Comparison of ENCODE assay signal across 1 cellular context in the genomic region with DNA sequence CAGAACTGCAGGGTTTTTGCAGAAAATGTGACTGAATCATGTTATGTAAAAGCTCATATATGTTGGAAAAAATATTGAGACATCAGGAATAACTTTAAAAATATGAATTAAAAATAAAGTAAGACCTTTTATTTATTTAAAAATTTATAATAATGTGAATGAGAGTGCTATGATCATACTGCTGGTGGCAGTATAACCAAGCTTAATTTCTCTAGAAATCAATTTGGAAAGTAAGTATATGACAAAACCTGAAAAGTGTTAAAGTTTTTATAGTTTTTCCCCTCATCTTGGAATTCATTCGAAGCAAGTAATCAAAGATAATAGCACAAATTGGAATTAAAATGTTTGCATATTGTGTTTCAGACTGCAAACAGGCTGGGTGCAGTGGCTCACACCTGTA.
TF ChIP-seq lines count a peak whose summit lies in the region.

No MANE protein-coding gene starts in this region.

TF ChIP-seq in SK-N-SH, 30 proteins besides CTCF, POLR2A, EP300 and RAD21 (continued from another document):
- no peak for TF ChIP-seq USF2 (IDR thresholded peaks at IDR 0.05; ENCODE audit: borderline replicate concordance, low read depth, low read length)
- no peak for TF ChIP-seq RFX5 (IDR thresholded peaks at IDR 0.05; ENCODE audit: low read length)
- no peak for TF ChIP-seq PBX3 (IDR thresholded peaks at IDR 0.05)
- no peak for TF ChIP-seq TCF12 (IDR thresholded peaks at IDR 0.05)
- TF ChIP-seq SMC3 (IDR thresholded peaks at IDR 0.05; ENCODE audit: low read depth, low read length): no peak
- no peak for TF ChIP-seq POLR2AphosphoS5 (IDR thresholded peaks at IDR 0.05; ENCODE audit: low read depth, low read length)
- no peak for TF ChIP-seq RXRA (IDR thresholded peaks at IDR 0.05; ENCODE audit: borderline replicate concordance, low read depth)
- no peak for TF ChIP-seq YY1 (IDR thresholded peaks at IDR 0.05; ENCODE audit: low read depth)
- TF ChIP-seq, protein P1, sequence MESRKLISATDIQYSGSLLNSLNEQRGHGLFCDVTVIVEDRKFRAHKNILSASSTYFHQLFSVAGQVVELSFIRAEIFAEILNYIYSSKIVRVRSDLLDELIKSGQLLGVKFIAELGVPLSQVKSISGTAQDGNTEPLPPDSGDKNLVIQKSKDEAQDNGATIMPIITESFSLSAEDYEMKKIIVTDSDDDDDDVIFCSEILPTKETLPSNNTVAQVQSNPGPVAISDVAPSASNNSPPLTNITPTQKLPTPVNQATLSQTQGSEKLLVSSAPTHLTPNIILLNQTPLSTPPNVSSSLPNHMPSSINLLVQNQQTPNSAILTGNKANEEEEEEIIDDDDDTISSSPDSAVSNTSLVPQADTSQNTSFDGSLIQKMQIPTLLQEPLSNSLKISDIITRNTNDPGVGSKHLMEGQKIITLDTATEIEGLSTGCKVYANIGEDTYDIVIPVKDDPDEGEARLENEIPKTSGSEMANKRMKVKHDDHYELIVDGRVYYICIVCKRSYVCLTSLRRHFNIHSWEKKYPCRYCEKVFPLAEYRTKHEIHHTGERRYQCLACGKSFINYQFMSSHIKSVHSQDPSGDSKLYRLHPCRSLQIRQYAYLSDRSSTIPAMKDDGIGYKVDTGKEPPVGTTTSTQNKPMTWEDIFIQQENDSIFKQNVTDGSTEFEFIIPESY (IDR thresholded peaks at IDR 0.05; ENCODE audit: borderline replicate concordance, low read depth): no peak
- no peak for TF ChIP-seq GABPA (IDR thresholded peaks at IDR 0.05; ENCODE audit: low read depth)
- no peak for TF ChIP-seq ELF1 (IDR thresholded peaks at IDR 0.05)
